In genomic region chr21:18384771-18385170, GRCh38 we compare ENCODE assay signal across 8 cellular contexts. TPM values are rescaled to one million over a fixed set of nuclear protein-coding genes. Genes with fewer than 3 reads are reported as not detected.
DNase-seq lines count a peak whose midpoint lies in the region; FAIRE-seq and TF ChIP-seq lines count a peak whose summit lies in the region.

No MANE protein-coding gene starts in this region.

- no peaks in the 10 kb centered on the region for H3K9me2 ChIP-seq in MM.1S (replicated peaks; ENCODE audit: insufficient read depth, low read length)

- FAIRE-seq in kidney (lab: Jason Lieb, UNC): peak; percentile 87

- H4K20me1 ChIP-seq in MM.1S (ENCODE audit: insufficient read depth, low read length): no peaks in the 10 kb centered on the region

- no peak overlapping the region for H3K27ac ChIP-seq in MM.1S (ENCODE audit: low read length)
- H3K27ac ChIP-seq in kidney (ENCODE audit: low read depth in 2 of 2, low read length in 2 of 2): no peak overlapping the region

- no peak overlapping the region for H2AFZ ChIP-seq in MM.1S (ENCODE audit: low read length)

- TF ChIP-seq CTCF in MM.1S (IDR thresholded peaks at IDR 0.05; ENCODE audit: low read length) (peak; percentile 66), kidney (IDR thresholded peaks at IDR 0.05; ENCODE audit: borderline replicate concordance, extremely low read depth, insufficient read depth) (peak; percentile 17), GM10266 (IDR thresholded peaks at IDR 0.05; ENCODE audit: control insufficient read depth, insufficient read depth, low read depth, missing control alignments) (no peak)

- H3K36me3 ChIP-seq in MM.1S (replicated peaks; ENCODE audit: insufficient read depth, low read length) (no peaks in the 10 kb centered on the region), kidney (ENCODE audit: control insufficient read depth in 1 of 2, insufficient read depth in 2 of 2, low read length in 2 of 2) (no peaks in the 10 kb centered on the region)

- H3K4me3 ChIP-seq in MM.1S (ENCODE audit: low read length): no peak overlapping the region
- no peak overlapping the region for H3K4me3 ChIP-seq in kidney (ENCODE audit: low read length in 2 of 2)

- no peaks in the 10 kb centered on the region for H3K27me3 ChIP-seq in MM.1S (replicated peaks; ENCODE audit: insufficient read depth, low read length)

- intact Hi-C loops in kidney (cut with DNase I): no loop called here

- peaks cover 5% of the 10 kb centered on the region; the same call in 1 of the 2 replicates for H3F3A ChIP-seq in MM.1S (ENCODE audit: insufficient read depth, low read length)

- H3K9ac ChIP-seq in MM.1S (ENCODE audit: low read length) (no peak overlapping the region), kidney (ENCODE audit: low read length in 2 of 2) (no peak overlapping the region)

- DNase-seq in DMS153 (lab: John Stamatoyannopoulos, UW) (peak; percentile 1), MM.1S (peak; percentile 57), SW480 (ENCODE audit: low spot score) (peak; percentile 49), kidney (no peak), cerebellar nuclear complex (lab: John Stamatoyannopoulos, UW) (no peak), HK-2 (ENCODE audit: unreplicated experiment) (no peak), GM10266 (ENCODE audit: extremely low spot score) (no peak)
- DNase-seq in activated naive CD4-positive, alpha-beta T cell treated with Interleukin-2 at 50 U/mL for 16 hours: no peak

- H3K4me1 ChIP-seq in MM.1S (ENCODE audit: low read length) (peaks cover 4% of the 10 kb centered on the region; the same call in 1 of the 2 replicates), kidney (ENCODE audit: control insufficient read depth in 1 of 2, insufficient read depth in 1 of 2, low read depth in 1 of 2, low read length in 2 of 2) (no peaks in the 10 kb centered on the region)

- no peaks in the 10 kb centered on the region for H3K9me3 ChIP-seq in MM.1S (replicated peaks; ENCODE audit: insufficient read depth, low read length)
- no peaks in the 10 kb centered on the region for H3K9me3 ChIP-seq in kidney (ENCODE audit: control insufficient read depth in 1 of 2, low read length in 2 of 2)

- no peak overlapping the region for H3K4me2 ChIP-seq in MM.1S (ENCODE audit: low read depth, low read length)

- no peaks in the 10 kb centered on the region for H3K79me2 ChIP-seq in MM.1S (ENCODE audit: low read length)

RNA-seq across cellular contexts. Expression of gene TMPRSS15, which starts 18.8 kb away (rescaled TPM):
- not detected for total RNA-seq in kidney
- 0.09 TPM for polyA plus RNA-seq in kidney (ENCODE audit: insufficient read depth, low read depth, low replicate concordance)

Comparison
In these comparisons a context has a peak if more than half of its experiments do, and no peak if none do; other contexts are left out.
1. DNase-seq: peak in DMS153 (single experiment), MM.1S (single experiment) and SW480 (single experiment); none in kidney (single experiment), cerebellar nuclear complex (0 of 2), activated naive CD4-positive, alpha-beta T cell treated with Interleukin-2 at 50 U/mL for 16 hours (single experiment), HK-2 (single experiment) and GM10266 (single experiment).